Comparison of ENCODE assay signal across 28 cellular contexts in genomic region chr1:21449906-21450305, GRCh38. TPM values are rescaled to one million over a fixed set of nuclear protein-coding genes. Genes with fewer than 3 reads are reported as not detected.
DNase-seq lines count a peak whose midpoint lies in the region; TF ChIP-seq lines count a peak whose summit lies in the region.
"Had no signal": no experiment of that assay in that cellular context is flagged by ENCODE, and none has a peak within 500 bp of the region (broad histone marks: within the 10 kb centered on the region; RNA-seq: fewer than 3 reads in every experiment).

No MANE protein-coding gene starts in this region.

- H3K4me2 ChIP-seq in mammary epithelial cell (ENCODE audit: insufficient read depth, low read depth, low read length) (no peak overlapping the region), fibroblast of lung (ENCODE audit: extremely low read depth, insufficient read depth, low read length) (no peak overlapping the region)

- peaks cover 16% of the 10 kb centered on the region for H3K4me1 Mint-ChIP-seq in MCF 10A (ENCODE audit: insufficient read depth, unreplicated experiment)
- peaks cover 19% of the 10 kb centered on the region for H3K4me1 Mint-ChIP-seq in activated naive CD4-positive, alpha-beta T cell treated with anti-CD3 and anti-CD28 coated beads for 36 hours (ENCODE audit: low read depth)

- H3K9ac ChIP-seq in mammary epithelial cell (ENCODE audit: insufficient read depth, low read length): no peak overlapping the region
- no peak overlapping the region for H3K9ac ChIP-seq in fibroblast of lung (ENCODE audit: insufficient read depth, low read length)

- dilution Hi-C loops in mammary epithelial cell (cut with HindIII; ENCODE audit: low sequenced_read_pairs): no loop called here

- WGBS in mammary epithelial cell (ENCODE audit: low coverage, missing lambda C conversion rate): 100% methylated on average over 1 of the region's 1 CpG

- peaks cover 8% of the 10 kb centered on the region for H3K4me1 ChIP-seq in mammary epithelial cell (ENCODE audit: insufficient read depth, low read length)
- peaks cover 28% of the 10 kb centered on the region for H3K4me1 ChIP-seq in fibroblast of lung (ENCODE audit: control insufficient read depth, extremely low read depth, insufficient read depth, low read length)
- H3K4me1 ChIP-seq: tibial nerve had no signal

- DNase-seq in mammary epithelial cell (peak; percentile 15), MCF 10A (ENCODE audit: unreplicated experiment) (no peak), RPMI7951 (ENCODE audit: low read depth) (peak; percentile 11), fibroblast of lung (ENCODE audit: low read depth in 2 of 2) (peak in 1 of 2 donors; percentile 68), GM13976 (ENCODE audit: low spot score) (no peak), kidney tubule cell (ENCODE audit: low spot score) (no peak), G401 (ENCODE audit: low spot score) (no peak)
- DNase-seq in activated naive CD4-positive, alpha-beta T cell treated with anti-CD3 and anti-CD28 coated beads for 36 hours: no peak
- DNase-seq: activated CD4-positive, alpha-beta T cell treated with anti-CD3 and anti-CD28 coated beads for 4 hours; activated T-cell treated with anti-CD3 and anti-CD28 coated beads, Interleukin-2, amount 50 U/mL, for 24 hours; adrenal gland; DMS153; endodermal cell; esophagus squamous epithelium; HCEC 1CT; kidney; MV-4-11; NCI-H146; NCI-H446 treated with DMSO at 0.1 percent for 48 hours; NCI-H82; spleen; stimulated activated CD4-positive, alpha-beta T cell treated with anti-CD3 and anti-CD28 coated beads, Interleukin-2, amount 100 ng/mL, for 48 hours had no signal

- H2AFZ ChIP-seq in mammary epithelial cell (ENCODE audit: low read depth, low read length): no peak overlapping the region
- H2AFZ ChIP-seq in fibroblast of lung (ENCODE audit: low read length): no peak overlapping the region

- intact Hi-C loops in mammary epithelial cell (cut with micrococcal nuclease) (no loop called here), MCF 10A (cut with micrococcal nuclease) (no loop called here)
- intact Hi-C loops in activated naive CD4-positive, alpha-beta T cell treated with anti-CD3 and anti-CD28 coated beads for 36 hours (cut with micrococcal nuclease): no loop called here

- BruUV-seq in mammary epithelial cell (replicated peaks; lab: Mats Ljungman, UMichigan): no TSS peak
- BruUV-seq in MCF 10A (replicated peaks; lab: Mats Ljungman, UMichigan): no TSS peak

- no peak overlapping the region for H3K27ac Mint-ChIP-seq in MCF 10A (ENCODE audit: low read depth, unreplicated experiment)
- no peak overlapping the region for H3K27ac Mint-ChIP-seq in activated naive CD4-positive, alpha-beta T cell treated with anti-CD3 and anti-CD28 coated beads for 36 hours
- H3K27ac Mint-ChIP-seq: activated T-cell treated with anti-CD3 and anti-CD28 coated beads, Interleukin-2, amount 50 U/mL, for 24 hours; endodermal cell; natural killer cell treated with Interleukin-12 subunit alpha and Interleukin-12 subunit beta and Interleukin-15 and Interleukin-18, amount 100 ng/mL, for 72 hours had no signal

- in situ Hi-C loops in mammary epithelial cell (cut with MboI; ENCODE audit: low sequenced_read_pairs in 2 of 2) (no loop called here), GM13976 (cut with MboI; ENCODE audit: low sequenced_read_pairs, unreplicated experiment) (no loop called here), G401 (cut with HindIII; ENCODE audit: low sequenced_read_pairs) (no loop called here)

- H3K9me3 Mint-ChIP-seq in MCF 10A (ENCODE audit: unreplicated experiment): no peaks in the 10 kb centered on the region
- no peaks in the 10 kb centered on the region for H3K9me3 Mint-ChIP-seq in activated naive CD4-positive, alpha-beta T cell treated with anti-CD3 and anti-CD28 coated beads for 36 hours
- H3K9me3 Mint-ChIP-seq: activated T-cell treated with anti-CD3 and anti-CD28 coated beads, Interleukin-2, amount 50 U/mL, for 24 hours; endodermal cell; natural killer cell treated with Interleukin-12 subunit alpha and Interleukin-12 subunit beta and Interleukin-15 and Interleukin-18, amount 100 ng/mL, for 72 hours had no signal

- no peaks in the 10 kb centered on the region for H4K20me1 ChIP-seq in mammary epithelial cell (ENCODE audit: insufficient read depth, low read length)
- H4K20me1 ChIP-seq in fibroblast of lung (ENCODE audit: control insufficient read depth, extremely low read depth, insufficient read depth, low read length): no peaks in the 10 kb centered on the region

- H3K27me3 ChIP-seq in mammary epithelial cell (ENCODE audit: insufficient read depth, low read length) (no peaks in the 10 kb centered on the region), fibroblast of lung (ENCODE audit: control insufficient read depth, insufficient read depth, low read length) (no peaks in the 10 kb centered on the region)
- H3K27me3 ChIP-seq: adrenal gland, cardiac muscle cell, esophagus squamous epithelium, spleen, tibial nerve had no signal

- no peaks in the 10 kb centered on the region for H3K9me3 ChIP-seq in mammary epithelial cell (replicated peaks; ENCODE audit: insufficient read depth, low read length)
- H3K9me3 ChIP-seq in fibroblast of lung (ENCODE audit: control insufficient read depth, insufficient read depth, low read depth, low read length): no peaks in the 10 kb centered on the region
- H3K9me3 ChIP-seq: adrenal gland, esophagus squamous epithelium, spleen, tibial nerve had no signal

- H3K4me3 ChIP-seq in mammary epithelial cell (replicated peaks in 1 of 3; ENCODE audit: insufficient read depth in 1 of 3, low read depth in 2 of 3, low read length in 3 of 3) (no peak overlapping the region), fibroblast of lung (replicated peaks in 1 of 4; ENCODE audit: control extremely low read depth in 1 of 4, insufficient read depth in 1 of 4, low read depth in 3 of 4, low read length in 4 of 4) (no peak overlapping the region)
- H3K4me3 ChIP-seq: adrenal gland, cardiac muscle cell, esophagus squamous epithelium, K562, spleen, tibial nerve had no signal

- H3K27ac ChIP-seq in mammary epithelial cell (ENCODE audit: insufficient read depth, low read depth, low read length) (no peak overlapping the region), fibroblast of lung (ENCODE audit: insufficient read depth, low read length) (peak overlapping the region; percentile 23)
- H3K27ac ChIP-seq: adrenal gland, cardiac muscle cell, esophagus squamous epithelium, RWPE1, spleen, tibial nerve had no signal

- no peaks in the 10 kb centered on the region for H3K27me3 Mint-ChIP-seq in MCF 10A (ENCODE audit: insufficient read depth, unreplicated experiment)
- H3K27me3 Mint-ChIP-seq in activated naive CD4-positive, alpha-beta T cell treated with anti-CD3 and anti-CD28 coated beads for 36 hours (ENCODE audit: low read depth): no peaks in the 10 kb centered on the region
- H3K27me3 Mint-ChIP-seq: activated T-cell treated with anti-CD3 and anti-CD28 coated beads, Interleukin-2, amount 50 U/mL, for 24 hours had no signal

- no peak for TF ChIP-seq CTCF in mammary epithelial cell (conservative IDR thresholded peaks at IDR 0.05 in 1 of 2, IDR thresholded peaks at IDR 0.05 in 1 of 2; ENCODE audit: extremely low read depth in 1 of 2, insufficient read depth in 1 of 2, low read depth in 1 of 2, low read length in 2 of 2)
- TF ChIP-seq CTCF in MCF 10A (IDR thresholded peaks at IDR 0.05; ENCODE audit: unreplicated experiment): no peak
- no peak for TF ChIP-seq CTCF in fibroblast of lung (conservative IDR thresholded peaks at IDR 0.05 in 1 of 2, IDR thresholded peaks at IDR 0.05 in 1 of 2; ENCODE audit: low read depth in 1 of 2, low read length in 2 of 2)
- TF ChIP-seq CTCF in GM13976 (IDR thresholded peaks at IDR 0.05; ENCODE audit: borderline replicate concordance, control extremely low read depth, extremely low read depth, insufficient read depth, missing control alignments): no peak

- H3K4me3 Mint-ChIP-seq in MCF 10A (ENCODE audit: unreplicated experiment): no peak overlapping the region
- no peak overlapping the region for H3K4me3 Mint-ChIP-seq in activated naive CD4-positive, alpha-beta T cell treated with anti-CD3 and anti-CD28 coated beads for 36 hours
- H3K4me3 Mint-ChIP-seq: activated T-cell treated with anti-CD3 and anti-CD28 coated beads, Interleukin-2, amount 50 U/mL, for 24 hours; endodermal cell; natural killer cell treated with Interleukin-12 subunit alpha and Interleukin-12 subunit beta and Interleukin-15 and Interleukin-18, amount 100 ng/mL, for 72 hours had no signal

- CTCF ChIA-PET in mammary epithelial cell (lab: Charles Lee; ENCODE audit: low non-redundant PET): no interaction called here
- CTCF ChIA-PET in MCF 10A (lab: Yijun Ruan, JAX): no interaction called here
- CTCF ChIA-PET in activated naive CD4-positive, alpha-beta T cell treated with anti-CD3 and anti-CD28 coated beads for 36 hours (lab: Charles Lee): interaction anchor here (0.6 kb wide), 1 partner anchor 288 kb away, joined by 4 read pairs; no protein-coding TSS in a partner anchor

- peaks cover 20% of the 10 kb centered on the region for H3K36me3 Mint-ChIP-seq in MCF 10A (ENCODE audit: insufficient read depth, unreplicated experiment)
- peaks cover 4% of the 10 kb centered on the region for H3K36me3 Mint-ChIP-seq in activated naive CD4-positive, alpha-beta T cell treated with anti-CD3 and anti-CD28 coated beads for 36 hours (ENCODE audit: low read depth)
- H3K36me3 Mint-ChIP-seq: natural killer cell treated with Interleukin-12 subunit alpha and Interleukin-12 subunit beta and Interleukin-15 and Interleukin-18, amount 100 ng/mL, for 72 hours had no signal

- H3K36me3 ChIP-seq in mammary epithelial cell (ENCODE audit: insufficient read depth, low read length): peaks cover 5% of the 10 kb centered on the region
- H3K36me3 ChIP-seq in fibroblast of lung (ENCODE audit: control insufficient read depth, insufficient read depth, low read length): peaks cover 1% of the 10 kb centered on the region
- H3K36me3 ChIP-seq: cardiac muscle cell had no signal

- POLR2A ChIA-PET in MCF 10A (lab: Yijun Ruan, JAX): interaction anchor here (1.1 kb wide), 1 partner anchor 9 kb away, joined by 3 read pairs; no protein-coding TSS in a partner anchor

- H3K79me2 ChIP-seq in mammary epithelial cell (ENCODE audit: insufficient read depth, low read length): peaks cover under 1% of the 10 kb centered on the region
- H3K79me2 ChIP-seq in fibroblast of lung (ENCODE audit: control insufficient read depth, insufficient read depth, low read length): peaks cover 2% of the 10 kb centered on the region

RNA-seq across cellular contexts. Expression of gene NBPF3, which starts 10.0 kb away (rescaled TPM):
- total RNA-seq in mammary epithelial cell (10 to 100 TPM; 12.8 to 14.6 TPM), MCF 10A (2022) (5.5 and 6.5 TPM in 2 replicates), fibroblast of lung (13.4 and 35.0 TPM in 2 replicates)
- polyA plus RNA-seq in mammary epithelial cell (5.4 TPM), fibroblast of lung (13.0 and 20.4 TPM in 2 replicates)
- polyA minus RNA-seq in mammary epithelial cell (10.1 TPM), fibroblast of lung (ENCODE audit: low replicate concordance) (22.9 and 27.9 TPM in 2 replicates)
- 5.5 and 8.0 TPM in 2 replicates for total RNA-seq in RPMI7951 (2014; rRNA removed; shearing (Covaris generic))
- polyA plus RNA-seq in fibroblast of lung (2012): 12.8 and 18.6 TPM in 2 replicates
- total RNA-seq in activated naive CD4-positive, alpha-beta T cell treated with anti-CD3 and anti-CD28 coated beads for 36 hours: 1 to 10 TPM; 3.3 to 3.6 TPM
- total RNA-seq in G401 (2014; rRNA removed; shearing (Covaris generic)): 7.5 and 16.1 TPM in 2 replicates

RNA-seq across cellular contexts. Expression of gene ALPL, which starts 59.3 kb away (rescaled TPM):
- total RNA-seq in mammary epithelial cell (not detected), MCF 10A (2022) (not detected in 2 replicates), fibroblast of lung (1.5 and 3.6 TPM in 2 replicates)
- polyA plus RNA-seq in mammary epithelial cell (0.09 TPM), fibroblast of lung (0.21 and 1.3 TPM in 2 replicates)
- polyA minus RNA-seq in mammary epithelial cell (not detected), fibroblast of lung (ENCODE audit: low replicate concordance) (3.5 TPM in 1 of 2 replicates, not detected in the other)
- 1.3 and 3.4 TPM in 2 replicates for total RNA-seq in RPMI7951 (2014; rRNA removed; shearing (Covaris generic))
- polyA plus RNA-seq in fibroblast of lung (2012): 0.24 and 2.3 TPM in 2 replicates
- not detected for total RNA-seq in activated naive CD4-positive, alpha-beta T cell treated with anti-CD3 and anti-CD28 coated beads for 36 hours
- total RNA-seq in G401 (2014; rRNA removed; shearing (Covaris generic)): 0.58 and 0.98 TPM in 2 replicates
- total RNA-seq: HT-29; natural killer cell treated with Interleukin-12 subunit alpha and Interleukin-12 subunit beta and Interleukin-15 and Interleukin-18, amount 100 ng/mL, for 72 hours had no signal

Comparison
In these comparisons a context has a peak if more than half of its experiments do, and no peak if none do; other contexts are left out.
1. DNase-seq: peak in mammary epithelial cell (single experiment) and RPMI7951 (single experiment); none in MCF 10A (single experiment), GM13976 (single experiment), kidney tubule cell (single experiment), activated naive CD4-positive, alpha-beta T cell treated with anti-CD3 and anti-CD28 coated beads for 36 hours (single experiment) and G401 (single experiment).